In genomic region chr2:68454719-68455118, GRCh38 we compare ENCODE assay signal across 2 cellular contexts.
TF ChIP-seq lines count a peak whose summit lies in the region.

No MANE protein-coding gene starts in this region.

TF ChIP-seq in IMR-90, 13 proteins besides CTCF, POLR2A, EP300 and RAD21:
- TF ChIP-seq CEBPB (IDR thresholded peaks at IDR 0.05; ENCODE audit: low read depth, low read length) = peak; percentile 44; the same call in 1 of the 2 replicates
- no peak for TF ChIP-seq CHD1 (IDR thresholded peaks at IDR 0.05; ENCODE audit: low read depth, low read length)
- no peak for TF ChIP-seq FOS (IDR thresholded peaks at IDR 0.05; ENCODE audit: low read depth, low read length)

TF ChIP-seq in H1, 55 proteins besides CTCF, POLR2A, EP300 and RAD21:
- TF ChIP-seq ATF3 (IDR thresholded peaks at IDR 0.05; ENCODE audit: insufficient read depth, low read depth, low read length) (no peak), SP4 (IDR thresholded peaks at IDR 0.05; ENCODE audit: low read length) (no peak), JUN (IDR thresholded peaks at IDR 0.05; ENCODE audit: low read depth, low read length) (no peak), TAF7 (optimal IDR thresholded peaks at IDR 0.05; ENCODE audit: borderline replicate concordance, low read depth, low read length) (no peak), MAX (IDR thresholded peaks at IDR 0.05) (no peak), CHD2 (IDR thresholded peaks at IDR 0.05; ENCODE audit: low read length) (no peak), RBBP5 (IDR thresholded peaks at IDR 0.05; ENCODE audit: borderline replicate concordance, low read depth, low read length) (no peak), TAF1 (IDR thresholded peaks at IDR 0.05; ENCODE audit: low read depth, low read length) (no peak), BRCA1 (IDR thresholded peaks at IDR 0.05; ENCODE audit: low read depth, low read length) (no peak), CBX8 (IDR thresholded peaks at IDR 0.05; ENCODE audit: borderline replicate concordance, low read depth, low read length) (no peak), EGR1 (IDR thresholded peaks at IDR 0.05; ENCODE audit: borderline replicate concordance, low read depth, low read length) (no peak), CBX5 (IDR thresholded peaks at IDR 0.05; ENCODE audit: low read depth, low read length) (no peak), NRF1 (IDR thresholded peaks at IDR 0.05; ENCODE audit: low read depth, low read length) (no peak), ASH2L (IDR thresholded peaks at IDR 0.05; ENCODE audit: low read length) (no peak), FOSL1 (IDR thresholded peaks at IDR 0.05; ENCODE audit: insufficient read depth, low read depth, low read length) (no peak), ZNF274 (IDR thresholded peaks at IDR 0.05; ENCODE audit: borderline replicate concordance, extremely low read depth, low read length) (no peak), TCF12 (IDR thresholded peaks at IDR 0.05; ENCODE audit: low read depth, low read length) (no peak)
TF ChIP-seq in H1: peak in this region for 0.
